ENCODE assay signal across 10 cellular contexts in genomic region chr3:54123538-54124196, GRCh38. TPM values are rescaled to one million over a fixed set of nuclear protein-coding genes. Genes with fewer than 3 reads are reported as not detected.
A peak's percentile ranks its signal among the peaks of the same experiment; 100 is the strongest.
DNase-seq lines count a peak whose midpoint lies in the region; ATAC-seq, FAIRE-seq and TF ChIP-seq lines count a peak whose summit lies in the region.
"Had no signal": no experiment of that assay in that cellular context is flagged by ENCODE, and none has a peak within 500 bp of the region (broad histone marks: within the 10 kb centered on the region; RNA-seq: fewer than 3 reads in every experiment).

No MANE protein-coding gene starts in this region.

- TF ChIP-seq CTCF in chondrocyte (IDR thresholded peaks at IDR 0.05) (no peak), HepG2 (CRISPR knock-in tag; IDR thresholded peaks at IDR 0.05) (no peak), type B pancreatic cell (conservative IDR thresholded peaks at IDR 0.05) (no peak), colonic mucosa (IDR thresholded peaks at IDR 0.05) (no peak)

- H3K9ac ChIP-seq in HepG2 (ENCODE audit: insufficient read depth, low read depth, low read length), result no peak overlapping the region
- H3K9ac ChIP-seq in colonic mucosa (ENCODE audit: low read depth in 2 of 2, low read length in 2 of 2), result no peak overlapping the region

- H3K4me1 ChIP-seq in HepG2 (ENCODE audit: insufficient read depth, low read length) (no peaks in the 10 kb centered on the region), colonic mucosa (no peaks in the 10 kb centered on the region)

- no peak overlapping the region for H3K4me2 ChIP-seq in HepG2 (ENCODE audit: low read depth, low read length)

- no peak overlapping the region for H2AFZ ChIP-seq in HepG2 (ENCODE audit: low read length)

- POLR2A ChIA-PET in HepG2 (lab: Yijun Ruan, JAX), result no interaction called here

- BruUV-seq in HepG2 (replicated peaks; lab: Mats Ljungman, UMichigan), result no TSS peak

- intact Hi-C loops in HepG2 (cut with micrococcal nuclease; ENCODE audit: unreplicated experiment), result no loop called here
- intact Hi-C loops in colonic mucosa (cut with DNase I), result no loop called here

- H3K79me2 ChIP-seq in HepG2 (ENCODE audit: insufficient read depth, low read length), result no peaks in the 10 kb centered on the region

- DNase-seq in activated T-cell treated with anti-CD3 and anti-CD28 coated beads, Interleukin-2, amount 50 U/mL, for 72 hours, result no peak
- DNase-seq in activated T-cell treated with anti-CD3 and anti-CD28 coated beads, Interleukin-2, amount 50 U/mL, for 1 hour, result no peak
- DNase-seq in chondrocyte (ENCODE audit: low spot score) (no peak), HepG2 (ENCODE audit: low spot score) (no peak), type B pancreatic cell (ENCODE audit: extremely low spot score, unreplicated experiment) (peak; percentile 48), HUDEP-2 (lab: John Stamatoyannopoulos, UW; ENCODE audit: unreplicated experiment in 76 of 76) (no peak), colonic mucosa (no peak), urothelium cell line (ENCODE audit: low spot score) (no peak)
- DNase-seq: NCI-H2171 had no signal

- no peaks in the 10 kb centered on the region for H4K20me1 ChIP-seq in HepG2 (ENCODE audit: insufficient read depth, low read length)

- no peak for TF ChIP-seq POLR2A in HepG2 (IDR thresholded peaks at IDR 0.05; ENCODE audit: insufficient read depth in 1 of 2, low read depth in 2 of 2, low read length in 2 of 2)

- H3K27me3 ChIP-seq in HepG2 (ENCODE audit: control insufficient read depth in 1 of 2, insufficient read depth in 2 of 2, low read length in 2 of 2) (peaks cover 2 to 58% of the 10 kb centered on the region in 2 experiments; a peak in 4 of 5 replicates), colonic mucosa (peaks cover 50% of the 10 kb centered on the region)

- TF ChIP-seq EP300 in HepG2 (IDR thresholded peaks at IDR 0.05; ENCODE audit: low read depth in 2 of 2, low read length in 2 of 2) (no peak), HepG2 (CRISPR knock-in tag; IDR thresholded peaks at IDR 0.05; ENCODE audit: borderline replicate concordance) (no peak)

- CTCF ChIA-PET in HepG2 (lab: Yijun Ruan, JAX; ENCODE audit: low intra/inter-chr PET ratio, low total read pairs), result no interaction called here

- FAIRE-seq in HepG2 (lab: Jason Lieb, UNC), result no peak
- no peak for FAIRE-seq in urothelium cell line (lab: Jason Lieb, UNC)

- WGBS in HepG2 (ENCODE audit: low lambda C conversion rate), result 11% methylated on average over 18 of the region's 18 CpGs

- H3K4me3 ChIP-seq in HepG2 (replicated peaks in 1 of 3; ENCODE audit: insufficient read depth in 1 of 3, low read depth in 2 of 3, low read length in 3 of 3), result no peak overlapping the region
- H3K4me3 ChIP-seq in colonic mucosa, result no peak overlapping the region

- peaks cover 1% of the 10 kb centered on the region in 2 donors for H3K36me3 Mint-ChIP-seq in activated T-cell treated with anti-CD3 and anti-CD28 coated beads, Interleukin-2, amount 50 U/mL, for 72 hours (ENCODE audit: insufficient read depth in 2 of 2)
- H3K36me3 Mint-ChIP-seq in chondrocyte (ENCODE audit: low read depth) (no peaks in the 10 kb centered on the region), type B pancreatic cell (no peaks in the 10 kb centered on the region)

- no peaks in the 10 kb centered on the region for H3K9me3 Mint-ChIP-seq in activated T-cell treated with anti-CD3 and anti-CD28 coated beads, Interleukin-2, amount 50 U/mL, for 72 hours
- no peaks in the 10 kb centered on the region for H3K9me3 Mint-ChIP-seq in chondrocyte (ENCODE audit: low read depth)
- no peaks in the 10 kb centered on the region for H3K9me3 Mint-ChIP-seq in type B pancreatic cell

- H3K27me3 Mint-ChIP-seq in activated T-cell treated with anti-CD3 and anti-CD28 coated beads, Interleukin-2, amount 50 U/mL, for 72 hours (ENCODE audit: low read depth), result peaks cover 42% of the 10 kb centered on the region
- H3K27me3 Mint-ChIP-seq in chondrocyte (ENCODE audit: low read depth) (peaks cover 55% of the 10 kb centered on the region), type B pancreatic cell (peaks cover 74% of the 10 kb centered on the region)

- no peak overlapping the region for H3K27ac ChIP-seq in HepG2 (ENCODE audit: extremely low read length, insufficient read depth, low read length)
- H3K27ac ChIP-seq in colonic mucosa, result no peak overlapping the region
- H3K27ac ChIP-seq: ascending aorta had no signal

- in situ Hi-C loops in HepG2 (cut with HindIII; ENCODE audit: extremely low pct_ligation_motif_present, low pct_unique_long_range_greater_than_20kb), result no loop called here

- peak overlapping the region; percentile 28 to 72 for H3K4me3 Mint-ChIP-seq in activated T-cell treated with anti-CD3 and anti-CD28 coated beads, Interleukin-2, amount 50 U/mL, for 72 hours
- H3K4me3 Mint-ChIP-seq in chondrocyte (ENCODE audit: unreplicated experiment) (peak overlapping the region; percentile 58), type B pancreatic cell (peak overlapping the region; percentile 89)

- H3K4me1 Mint-ChIP-seq in activated T-cell treated with anti-CD3 and anti-CD28 coated beads, Interleukin-2, amount 50 U/mL, for 72 hours (ENCODE audit: low read depth), result peaks cover 6% of the 10 kb centered on the region
- H3K4me1 Mint-ChIP-seq in chondrocyte (ENCODE audit: low read depth), result peaks cover 9% of the 10 kb centered on the region
- H3K4me1 Mint-ChIP-seq in type B pancreatic cell (ENCODE audit: unreplicated experiment), result peaks cover 10% of the 10 kb centered on the region

- H3K36me3 ChIP-seq in HepG2 (replicated peaks in 1 of 2; ENCODE audit: control insufficient read depth in 1 of 2, insufficient read depth in 2 of 2, low read length in 2 of 2), result no peaks in the 10 kb centered on the region
- H3K36me3 ChIP-seq in colonic mucosa, result no peaks in the 10 kb centered on the region
- H3K36me3 ChIP-seq: ascending aorta had no signal

- no peak overlapping the region for H3K27ac Mint-ChIP-seq in activated T-cell treated with anti-CD3 and anti-CD28 coated beads, Interleukin-2, amount 50 U/mL, for 72 hours
- H3K27ac Mint-ChIP-seq in chondrocyte (ENCODE audit: unreplicated experiment) (no peak overlapping the region), type B pancreatic cell (peak overlapping the region; percentile 23)

- no peaks in the 10 kb centered on the region for H3K9me3 ChIP-seq in HepG2 (ENCODE audit: low read length)
- no peaks in the 10 kb centered on the region for H3K9me3 ChIP-seq in colonic mucosa
- H3K9me3 ChIP-seq: ascending aorta had no signal

- TF ChIP-seq RAD21 in HepG2 (CRISPR knock-in tag; IDR thresholded peaks at IDR 0.05), result no peak

- ATAC-seq in activated T-cell treated with anti-CD3 and anti-CD28 coated beads, Interleukin-2, amount 50 U/mL, for 72 hours (replicated peaks in 1 of 2), result no peak
- ATAC-seq in HepG2, result no peak

TF ChIP-seq in HepG2, 621 proteins besides CTCF, POLR2A, EP300 and RAD21:
- TF ChIP-seq STAG1 (CRISPR knock-in tag; IDR thresholded peaks at IDR 0.05) (no peak), ATF7 (IDR thresholded peaks at IDR 0.05) (0 out of 2 replicates have a peak, but pooled peaks have one; percentile 2), ATF7 (CRISPR knock-in tag; IDR thresholded peaks at IDR 0.05) (no peak), ZNF549 (CRISPR knock-in tag; IDR thresholded peaks at IDR 0.05) (no peak), MYC (CRISPR knock-in tag; IDR thresholded peaks at IDR 0.05; ENCODE audit: borderline replicate concordance) (no peak), NR2F6 (IDR thresholded peaks at IDR 0.05) (no peak), NR2F6 (CRISPR knock-in tag; IDR thresholded peaks at IDR 0.05) (no peak), THAP11 (CRISPR knock-in tag; IDR thresholded peaks at IDR 0.05) (no peak)
TF ChIP-seq in HepG2: peak in this region for 1.

RNA-seq across cellular contexts. Expression of gene CACNA2D3, which starts 1.3 kb away (rescaled TPM):
- total RNA-seq in activated T-cell treated with anti-CD3 and anti-CD28 coated beads, Interleukin-2, amount 50 U/mL, for 72 hours, result not detected
- not detected in 3 replicates for total RNA-seq in chondrocyte
- not detected in 2 replicates for total RNA-seq in HepG2 (2016; rRNA removed; fragmentation: Illumina TruSeq; extraction: Trizol)
- total RNA-seq in HepG2 (2016; cell fraction: cytosol; rRNA removed; fragmentation: Illumina TruSeq; extraction: Trizol; ENCODE audit: low read depth), result not detected in 2 replicates
- not detected in 2 replicates for total RNA-seq in HepG2 (2016; cell fraction: insoluble cytoplasmic fraction; rRNA removed; fragmentation: Illumina TruSeq; extraction: Trizol)
- total RNA-seq in HepG2 (2016; cell fraction: membrane; rRNA removed; fragmentation: Illumina TruSeq; extraction: Trizol), result not detected in 2 replicates
- not detected in 2 replicates for total RNA-seq in HepG2 (2016; cell fraction: nucleus; rRNA removed; fragmentation: Illumina TruSeq; extraction: Trizol)
- polyA plus RNA-seq in HepG2 (2011; rRNA removed), result 0.01 TPM in 1 of 2 replicates, not detected in the other
- not detected in 2 replicates for polyA plus RNA-seq in HepG2 (2011; cell fraction: cytosol; rRNA removed)
- polyA plus RNA-seq in HepG2 (2011; cell fraction: nucleus; rRNA removed), result not detected in 2 replicates
- not detected in 2 replicates for polyA plus RNA-seq in HepG2 (2012)
- not detected in 2 replicates for polyA plus RNA-seq in HepG2 (2016; cell fraction: cytosol; fragmentation: Illumina TruSeq; extraction: Trizol; ENCODE audit: low read depth)
- polyA plus RNA-seq in HepG2 (2016; cell fraction: insoluble cytoplasmic fraction; fragmentation: Illumina TruSeq; extraction: Trizol; ENCODE audit: low read depth), result not detected in 2 replicates
- polyA plus RNA-seq in HepG2 (2016; cell fraction: membrane; fragmentation: Illumina TruSeq; extraction: Trizol; ENCODE audit: low read depth), result not detected in 2 replicates
- not detected in 2 replicates for polyA plus RNA-seq in HepG2 (2016; cell fraction: nucleus; fragmentation: Illumina TruSeq; extraction: Trizol; ENCODE audit: insufficient read depth, low read depth)
- 8.9 TPM in 1 of 2 replicates, not detected in the other for polyA minus RNA-seq in HepG2 (2011; rRNA and poly(A)+ RNA removed; ENCODE audit: low replicate concordance)
- polyA minus RNA-seq in HepG2 (2011; cell fraction: cytosol; rRNA and poly(A)+ RNA removed), result not detected in 2 replicates
- polyA minus RNA-seq in HepG2 (2011; cell fraction: nucleus; rRNA and poly(A)+ RNA removed), result not detected in 2 replicates
- total RNA-seq in type B pancreatic cell (ENCODE audit: low replicate concordance), result 1.8 and 2.5 TPM in 2 replicates
- under 1 TPM; 0.42 to 0.98 TPM for total RNA-seq in colonic mucosa
- total RNA-seq: ascending aorta had no signal
